Comparison of ENCODE assay signal across 16 cellular contexts in the genomic region with DNA sequence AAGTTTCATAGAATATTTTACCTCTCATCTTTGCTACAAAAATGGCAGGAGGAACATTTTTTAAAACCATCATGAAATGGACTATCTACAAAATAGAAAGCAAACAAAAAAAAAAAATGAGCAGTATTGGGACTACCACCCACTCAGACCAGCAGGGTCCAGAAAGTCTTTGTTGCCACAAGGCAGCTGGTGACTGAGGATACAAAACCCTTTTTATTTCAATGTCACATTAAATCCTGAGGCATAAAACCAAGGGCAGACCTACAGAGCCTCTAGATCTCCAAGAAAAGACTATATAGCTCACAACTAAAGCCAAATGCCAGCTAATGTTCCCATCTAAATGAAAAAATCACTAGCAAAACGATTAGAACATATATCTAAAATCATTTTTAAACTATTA.
"Had no signal": no experiment of that assay in that cellular context is flagged by ENCODE, and none has a peak within 500 bp of the region (broad histone marks: within the 10 kb centered on the region; RNA-seq: fewer than 3 reads in every experiment).

No MANE protein-coding gene starts in this region.

- H3K27ac ChIP-seq: lower lobe of right lung, prostate gland, skin epidermis, thoracic aorta, upper lobe of left lung had no signal

- H3K36me3 Mint-ChIP-seq: activated CD4-positive, alpha-beta memory T cell treated with anti-CD3 and anti-CD28 coated beads for 36 hours had no signal

- H3K27me3 Mint-ChIP-seq: activated CD4-positive, alpha-beta memory T cell treated with anti-CD3 and anti-CD28 coated beads for 36 hours; activated CD4-positive, alpha-beta T cell treated with anti-CD3 and anti-CD28 coated beads for 36 hours; activated naive CD8-positive, alpha-beta T cell treated with anti-CD3 and anti-CD28 coated beads, Interleukin-2, amount 10 ng/mL, durations not matched to agents 7 days and 5 days; stimulated activated naive CD8-positive, alpha-beta T cell treated with anti-CD3 and anti-CD28 coated beads, Interleukin-15, amount 100 ng/mL, for 72 hours had no signal

- H3K27ac Mint-ChIP-seq: activated CD4-positive, alpha-beta memory T cell treated with anti-CD3 and anti-CD28 coated beads for 36 hours; activated CD4-positive, alpha-beta T cell treated with anti-CD3 and anti-CD28 coated beads for 36 hours; activated naive CD8-positive, alpha-beta T cell treated with anti-CD3 and anti-CD28 coated beads, Interleukin-2, amount 10 ng/mL, durations not matched to agents 7 days and 5 days; nephron progenitor cell; stimulated activated naive CD8-positive, alpha-beta T cell treated with anti-CD3 and anti-CD28 coated beads, Interleukin-15, amount 100 ng/mL, for 72 hours; T-helper 2 cell treated with Interferon-gamma antibody and Interleukin-4, amounts not matched to agents 5 μg/mL and 100 μg/mL, for 36 hours had no signal

- H3K9me3 Mint-ChIP-seq: activated CD4-positive, alpha-beta memory T cell treated with anti-CD3 and anti-CD28 coated beads for 36 hours; activated naive CD8-positive, alpha-beta T cell treated with anti-CD3 and anti-CD28 coated beads, Interleukin-2, amount 10 ng/mL, durations not matched to agents 7 days and 5 days; nephron progenitor cell; stimulated activated naive CD8-positive, alpha-beta T cell treated with anti-CD3 and anti-CD28 coated beads, Interleukin-15, amount 100 ng/mL, for 72 hours; T-helper 2 cell treated with Interferon-gamma antibody and Interleukin-4, amounts not matched to agents 5 μg/mL and 100 μg/mL, for 36 hours had no signal

- DNase-seq: activated CD4-positive, alpha-beta memory T cell treated with anti-CD3 and anti-CD28 coated beads for 36 hours; activated CD4-positive, alpha-beta T cell treated with anti-CD3 and anti-CD28 coated beads for 36 hours; activated naive CD8-positive, alpha-beta T cell treated with anti-CD3 and anti-CD28 coated beads, Interleukin-2, amount 10 ng/mL, durations not matched to agents 7 days and 5 days; left colon; lower lobe of right lung; nephron progenitor cell; occipital lobe; right cardiac atrium; stimulated activated CD4-positive, alpha-beta T cell treated with anti-CD3 and anti-CD28 coated beads, Interleukin-15, amount 100 ng/mL, for 24 hours; stimulated activated CD4-positive, alpha-beta T cell treated with anti-CD3 and anti-CD28 coated beads, Interleukin-2, amount 100 ng/mL, for 48 hours; stimulated activated naive CD8-positive, alpha-beta T cell treated with anti-CD3 and anti-CD28 coated beads, Interleukin-15, amount 100 ng/mL, for 72 hours; upper lobe of left lung had no signal

- ATAC-seq: activated CD4-positive, alpha-beta T cell treated with anti-CD3 and anti-CD28 coated beads for 36 hours; left colon; lower lobe of right lung; right cardiac atrium; stimulated activated naive CD8-positive, alpha-beta T cell treated with anti-CD3 and anti-CD28 coated beads, Interleukin-15, amount 100 ng/mL, for 72 hours had no signal

- H3K4me3 Mint-ChIP-seq: activated CD4-positive, alpha-beta memory T cell treated with anti-CD3 and anti-CD28 coated beads for 36 hours; activated CD4-positive, alpha-beta T cell treated with anti-CD3 and anti-CD28 coated beads for 36 hours; activated naive CD8-positive, alpha-beta T cell treated with anti-CD3 and anti-CD28 coated beads, Interleukin-2, amount 10 ng/mL, durations not matched to agents 7 days and 5 days; nephron progenitor cell; stimulated activated naive CD8-positive, alpha-beta T cell treated with anti-CD3 and anti-CD28 coated beads, Interleukin-15, amount 100 ng/mL, for 72 hours; T-helper 2 cell treated with Interferon-gamma antibody and Interleukin-4, amounts not matched to agents 5 μg/mL and 100 μg/mL, for 36 hours had no signal
